Comparison of ENCODE assay signal across 26 cellular contexts in genomic region chr1:25932321-25932720, GRCh38. TPM values are rescaled to one million over a fixed set of nuclear protein-coding genes. Genes with fewer than 3 reads are reported as not detected.
DNase-seq lines count a peak whose midpoint lies in the region; ATAC-seq, FAIRE-seq and TF ChIP-seq lines count a peak whose summit lies in the region.
"Had no signal": no experiment of that assay in that cellular context is flagged by ENCODE, and none has a peak within 500 bp of the region (broad histone marks: within the 10 kb centered on the region; RNA-seq: fewer than 3 reads in every experiment).

No MANE protein-coding gene starts in this region.

- no peak for ATAC-seq in K562
- ATAC-seq in lower lobe of right lung, result no peak
- ATAC-seq: A549, GM12878, SK-N-SH treated with all-trans-retinoic acid at 6 μM for 48 hours had no signal

- no peak overlapping the region for H3K4me3 ChIP-seq in K562
- no peak overlapping the region for H3K4me3 ChIP-seq in lower lobe of right lung
- H3K4me3 ChIP-seq: A549; BLaER1 treated with 17β-estradiol and CSF1 and Interleukin-3, amounts not matched to agents 10 nM and 100 nM; GM12878; SJCRH30 had no signal

- WGBS in K562 (ENCODE audit: insufficient coverage, low coverage, missing lambda C conversion rate), result 63% methylated on average over 5 of the region's 5 CpGs

- intact Hi-C loops in K562 (cut with micrococcal nuclease) (loop anchor here (2.0 kb wide), 1 partner anchor 26 kb away; the partner anchor contains the start of gene STMN1), lower lobe of right lung (cut with DNase I) (no loop called here)

- CTCF ChIA-PET in K562 (lab: Yijun Ruan, JAX; ENCODE audit: low intra/inter-chr PET ratio), result no interaction called here

- H3K36me3 ChIP-seq in K562 (ENCODE audit: control insufficient read depth, insufficient read depth, low read length) (no peaks in the 10 kb centered on the region), lower lobe of right lung (no peaks in the 10 kb centered on the region)
- H3K36me3 ChIP-seq: BLaER1 treated with 17β-estradiol and CSF1 and Interleukin-3, amounts not matched to agents 10 nM and 100 nM; SJCRH30 had no signal

- no peak for FAIRE-seq in K562 (lab: Jason Lieb, UNC)
- FAIRE-seq: A549, G401.6, GM12878, H1, RCC 7860 had no signal

- BruUV-seq in K562 (replicated peaks; lab: Mats Ljungman, UMichigan), result no TSS peak

- H3K27me3 ChIP-seq in K562 (ENCODE audit: control insufficient read depth in 2 of 2, insufficient read depth in 2 of 2, low read length in 2 of 2) (no peaks in the 10 kb centered on the region), lower lobe of right lung (ENCODE audit: low read depth) (no peaks in the 10 kb centered on the region)
- H3K27me3 ChIP-seq: BLaER1 treated with 17β-estradiol and CSF1 and Interleukin-3, amounts not matched to agents 10 nM and 100 nM; SJCRH30 had no signal

- peaks cover 4% of the 10 kb centered on the region for H3K9me1 ChIP-seq in K562 (ENCODE audit: control insufficient read depth, insufficient read depth, low read length)

- in situ Hi-C loops in K562 (cut with MboI), result no loop called here

- H3K27ac ChIP-seq in K562 (ENCODE audit: extremely low read depth, low read depth, low read length), result no peak overlapping the region
- H3K27ac ChIP-seq in lower lobe of right lung, result peak overlapping the region; percentile 50
- H3K27ac ChIP-seq in temporal lobe (ENCODE audit: low read depth, low read length), result peak overlapping the region; percentile 75
- H3K27ac ChIP-seq: A549; BLaER1 treated with 17β-estradiol and CSF1 and Interleukin-3, amounts not matched to agents 10 nM and 100 nM; SJCRH30 had no signal

- peak overlapping the region; percentile 16; the same call in 1 of the 2 replicates for H2AFZ ChIP-seq in K562 (ENCODE audit: low read depth, low read length)

- peak; percentile 55 for DNase-seq in NCI-H2227 (lab: John Stamatoyannopoulos, UW; ENCODE audit: unreplicated experiment)
- DNase-seq in K562 (ENCODE audit: extremely low read depth in 1 of 4, low spot score in 3 of 4), result no peak
- no peak for DNase-seq in lower lobe of right lung
- no peak for DNase-seq in activated gamma-delta T cell treated with Interleukin-2 at 50 U/mL for 16 hours
- DNase-seq in activated CD4-positive, alpha-beta T cell treated with anti-CD3 and anti-CD28 coated beads for 48 hours, result no peak
- no peak for DNase-seq in ecto neural progenitor cell (ENCODE audit: low spot score)
- DNase-seq: AML-193; CD4-positive, alpha-beta T cell; COR-L47; HCEC 1CT; Karpas-422; NCI-H1105; NCI-H1436 treated with DMSO at 0.1 percent for 48 hours; NCI-H187 treated with DMSO at 0.1 percent for 48 hours; NCI-H2171 treated with DMSO at 0.1 percent for 48 hours; NCI-H446; NCI-H524 treated with DMSO at 0.1 percent for 48 hours; SJCRH30 had no signal

- POLR2A ChIA-PET in K562 (lab: Yijun Ruan, JAX), result interaction anchor here (0.8 to 3.0 kb wide), 5 partner anchors 8 to 40 kb away, joined by 4 to 13 read pairs (median 6); partner anchors contain the start of gene STMN1

- no peaks in the 10 kb centered on the region for H4K20me1 ChIP-seq in K562 (replicated peaks; ENCODE audit: control insufficient read depth, insufficient read depth, low read length)
- H4K20me1 ChIP-seq: BLaER1 treated with 17β-estradiol and CSF1 and Interleukin-3, amounts not matched to agents 10 nM and 100 nM had no signal

- H3K9me3 ChIP-seq in K562 (replicated peaks; ENCODE audit: control insufficient read depth, insufficient read depth, low read depth, low read length) (no peaks in the 10 kb centered on the region), lower lobe of right lung (no peaks in the 10 kb centered on the region)
- H3K9me3 ChIP-seq: A549; BLaER1 treated with 17β-estradiol and CSF1 and Interleukin-3, amounts not matched to agents 10 nM and 100 nM; SJCRH30 had no signal

- no peak overlapping the region for H3K9ac ChIP-seq in K562 (ENCODE audit: insufficient read depth in 1 of 2, low read depth in 2 of 2, low read length in 2 of 2)
- H3K9ac ChIP-seq: BLaER1 treated with 17β-estradiol and CSF1 and Interleukin-3, amounts not matched to agents 10 nM and 100 nM had no signal

- no peaks in the 10 kb centered on the region for H3K79me2 ChIP-seq in K562 (ENCODE audit: control insufficient read depth, insufficient read depth, low read length)

- no peak for TF ChIP-seq EP300 in K562 (IDR thresholded peaks at IDR 0.05; ENCODE audit: low read length)

- TF ChIP-seq POLR2A in K562 (conservative IDR thresholded peaks at IDR 0.05), result no peak

- peaks cover 20 to 31% of the 10 kb centered on the region in 2 experiments for H3K4me1 ChIP-seq in K562 (replicated peaks in 1 of 2; ENCODE audit: control insufficient read depth in 2 of 2, insufficient read depth in 2 of 2, low read length in 2 of 2)
- H3K4me1 ChIP-seq in lower lobe of right lung, result peaks cover 9% of the 10 kb centered on the region
- H3K4me1 ChIP-seq: A549 had no signal

- no peak overlapping the region for H3K4me2 ChIP-seq in K562 (ENCODE audit: insufficient read depth, low read length)
- H3K4me2 ChIP-seq: A549 had no signal

- TF ChIP-seq CTCF in K562 (IDR thresholded peaks at IDR 0.05 in 2 of 3, conservative IDR thresholded peaks at IDR 0.05 in 1 of 3; ENCODE audit: insufficient read depth in 2 of 3, low read depth in 1 of 3, low read length in 3 of 3) (no peak), lower lobe of right lung (IDR thresholded peaks at IDR 0.05) (no peak)

- no peak for TF ChIP-seq RAD21 in K562 (CRISPR knock-in tag; conservative IDR thresholded peaks at IDR 0.05 in 1 of 2, IDR thresholded peaks at IDR 0.05 in 1 of 2)

TF ChIP-seq in K562, 482 proteins besides CTCF, POLR2A, EP300 and RAD21 (continues in another document):
- TF ChIP-seq FOS (IDR thresholded peaks at IDR 0.05; ENCODE audit: extremely low read depth, insufficient read length) (no peak), ZNF75A (CRISPR knock-in tag; IDR thresholded peaks at IDR 0.05) (no peak), MTA1 (IDR thresholded peaks at IDR 0.05; ENCODE audit: borderline replicate concordance) (no peak), LEF1 (IDR thresholded peaks at IDR 0.05) (no peak), KLF16 (IDR thresholded peaks at IDR 0.05) (no peak), ZNF785 (CRISPR knock-in tag; IDR thresholded peaks at IDR 0.05) (no peak), ZNF79 (CRISPR knock-in tag; IDR thresholded peaks at IDR 0.05; ENCODE audit: low read depth) (no peak), BRD9 (IDR thresholded peaks at IDR 0.05; ENCODE audit: low read depth, partially characterized antibody) (no peak), ZNF436 (CRISPR knock-in tag; IDR thresholded peaks at IDR 0.05) (no peak)

RNA-seq across cellular contexts. Expression of gene STMN1, which starts 26.1 kb away (rescaled TPM):
- total RNA-seq in K562 (2011; cell fraction: chromatin; rRNA removed; ENCODE audit: low replicate concordance), result 79.1 and 202 TPM in 2 replicates
- total RNA-seq in K562 (2011; cell fraction: nucleolus; rRNA removed), result 64.9 and 72.4 TPM in 2 replicates
- 144 and 204 TPM in 2 replicates for total RNA-seq in K562 (2011; cell fraction: nucleoplasm; rRNA removed)
- total RNA-seq in K562 (2014; rRNA removed) (717 and 838 TPM in 2 replicates), K562 (2014; rRNA removed; fragmentation: Illumina TruSeq; extraction: Trizol) (432 and 614 TPM in 2 replicates), K562 (2015; rRNA removed; fragmentation: Illumina TruSeq; extraction: Trizol) (534 and 557 TPM in 2 replicates), K562 (2021) (595 and 622 TPM in 2 replicates), lower lobe of right lung (56.6 TPM), temporal lobe (699 TPM)
- polyA plus RNA-seq in K562 (2011; rRNA removed) (269 and 330 TPM in 2 replicates), K562 (2014; fragmentation: Illumina TruSeq; extraction: Trizol) (1,051 and 1,453 TPM in 2 replicates), K562 (2014; fragmentation: Nextera tagmentation; extraction: Ambion mirVana) (1,000 to 10,000 TPM; 2,090 to 2,153 TPM), K562 (2014; rRNA removed) (481 and 592 TPM in 2 replicates)
- 40.0 and 111 TPM in 2 replicates for polyA plus RNA-seq in K562 (2011; cell fraction: cytosol; rRNA removed)
- 108 and 181 TPM in 2 replicates for polyA plus RNA-seq in K562 (2011; cell fraction: nucleus; rRNA removed)
- 743 and 1,035 TPM in 2 replicates for polyA plus RNA-seq in K562 (2012)
- polyA minus RNA-seq in K562 (2011; rRNA and poly(A)+ RNA removed), result 67.2 and 95.3 TPM in 2 replicates
- 80.8 and 100 TPM in 2 replicates for polyA minus RNA-seq in K562 (2011; cell fraction: cytosol; rRNA and poly(A)+ RNA removed)
- polyA minus RNA-seq in K562 (2011; cell fraction: nucleus; rRNA and poly(A)+ RNA removed), result 35.7 and 84.1 TPM in 2 replicates

RNA-seq across cellular contexts. Expression of gene PAQR7, which starts 56.8 kb away (rescaled TPM):
- total RNA-seq in K562 (2011; cell fraction: chromatin; rRNA removed; ENCODE audit: low replicate concordance), result 9.3 and 18.9 TPM in 2 replicates
- total RNA-seq in K562 (2011; cell fraction: nucleolus; rRNA removed), result 15.7 and 18.8 TPM in 2 replicates
- 13.9 and 16.4 TPM in 2 replicates for total RNA-seq in K562 (2011; cell fraction: nucleoplasm; rRNA removed)
- 2.4 and 3.3 TPM in 2 replicates for total RNA-seq in K562 (2014; rRNA removed)
- 2.0 and 2.4 TPM in 2 replicates for total RNA-seq in K562 (2014; rRNA removed; fragmentation: Illumina TruSeq; extraction: Trizol)
- 2.5 and 2.6 TPM in 2 replicates for total RNA-seq in K562 (2015; rRNA removed; fragmentation: Illumina TruSeq; extraction: Trizol)
- total RNA-seq in K562 (2021), result 4.0 and 4.4 TPM in 2 replicates
- polyA plus RNA-seq in K562 (2011; rRNA removed), result 5.2 and 5.4 TPM in 2 replicates
- polyA plus RNA-seq in K562 (2011; cell fraction: cytosol; rRNA removed), result 8.8 and 14.1 TPM in 2 replicates
- 5.8 and 7.4 TPM in 2 replicates for polyA plus RNA-seq in K562 (2011; cell fraction: nucleus; rRNA removed)
- polyA plus RNA-seq in K562 (2012), result 4.5 and 6.9 TPM in 2 replicates
- 2.9 and 3.3 TPM in 2 replicates for polyA plus RNA-seq in K562 (2014; fragmentation: Illumina TruSeq; extraction: Trizol)
- 1 to 10 TPM; 1.1 to 1.2 TPM for polyA plus RNA-seq in K562 (2014; fragmentation: Nextera tagmentation; extraction: Ambion mirVana)
- polyA plus RNA-seq in K562 (2014; rRNA removed), result 2.7 and 3.0 TPM in 2 replicates
- polyA minus RNA-seq in K562 (2011; rRNA and poly(A)+ RNA removed), result 5.5 and 8.5 TPM in 2 replicates
- 7.4 and 8.5 TPM in 2 replicates for polyA minus RNA-seq in K562 (2011; cell fraction: cytosol; rRNA and poly(A)+ RNA removed)
- 2.0 and 2.4 TPM in 2 replicates for polyA minus RNA-seq in K562 (2011; cell fraction: nucleus; rRNA and poly(A)+ RNA removed)
- 9.3 TPM for total RNA-seq in lower lobe of right lung
- total RNA-seq in temporal lobe, result 4.7 TPM
